1 cellular context compared by ENCODE assay signal in the genomic region with DNA sequence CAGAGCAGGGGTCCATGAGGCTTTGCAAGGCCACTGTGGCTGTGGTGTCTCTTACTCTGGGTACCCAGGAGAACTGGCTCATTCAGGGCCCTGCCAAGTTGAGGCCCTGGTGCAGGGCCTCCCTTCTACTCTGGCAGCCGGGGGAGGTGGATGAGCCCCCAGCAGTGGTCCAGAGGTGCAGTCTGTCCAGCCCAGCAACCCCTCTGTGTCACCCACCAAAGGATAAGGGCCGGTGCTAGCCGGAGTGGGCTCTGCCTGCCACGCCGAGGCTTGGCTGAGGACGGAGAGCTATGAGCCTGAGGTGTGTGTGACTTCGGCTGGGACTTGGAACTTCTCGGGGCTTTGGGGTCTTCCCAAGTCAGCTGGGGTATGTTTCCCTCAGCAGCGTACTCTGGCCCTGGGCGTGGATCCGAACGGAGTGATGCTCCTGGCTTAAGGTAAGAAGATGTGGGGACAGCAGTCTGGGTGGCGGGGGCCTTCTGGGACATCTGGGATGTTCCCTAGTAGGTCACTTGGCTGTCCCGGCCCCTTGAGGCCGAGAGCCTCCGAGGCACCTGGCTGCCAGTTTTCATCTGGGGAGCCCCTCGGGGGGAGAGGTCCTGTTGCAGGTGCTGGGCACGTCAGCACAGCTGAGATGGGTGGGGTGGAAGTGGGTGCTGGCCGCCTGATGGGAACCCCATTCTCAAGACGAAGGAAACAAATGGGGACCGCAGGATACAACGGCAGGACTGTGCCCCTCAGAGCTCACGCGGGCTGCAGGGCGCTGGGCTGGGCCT.
TF ChIP-seq lines count a peak whose summit lies in the region.

No MANE protein-coding gene starts in this region.

TF ChIP-seq in GM23338, 12 proteins besides CTCF, POLR2A, EP300 and RAD21 (continued from another document):
- TF ChIP-seq, protein P1, sequence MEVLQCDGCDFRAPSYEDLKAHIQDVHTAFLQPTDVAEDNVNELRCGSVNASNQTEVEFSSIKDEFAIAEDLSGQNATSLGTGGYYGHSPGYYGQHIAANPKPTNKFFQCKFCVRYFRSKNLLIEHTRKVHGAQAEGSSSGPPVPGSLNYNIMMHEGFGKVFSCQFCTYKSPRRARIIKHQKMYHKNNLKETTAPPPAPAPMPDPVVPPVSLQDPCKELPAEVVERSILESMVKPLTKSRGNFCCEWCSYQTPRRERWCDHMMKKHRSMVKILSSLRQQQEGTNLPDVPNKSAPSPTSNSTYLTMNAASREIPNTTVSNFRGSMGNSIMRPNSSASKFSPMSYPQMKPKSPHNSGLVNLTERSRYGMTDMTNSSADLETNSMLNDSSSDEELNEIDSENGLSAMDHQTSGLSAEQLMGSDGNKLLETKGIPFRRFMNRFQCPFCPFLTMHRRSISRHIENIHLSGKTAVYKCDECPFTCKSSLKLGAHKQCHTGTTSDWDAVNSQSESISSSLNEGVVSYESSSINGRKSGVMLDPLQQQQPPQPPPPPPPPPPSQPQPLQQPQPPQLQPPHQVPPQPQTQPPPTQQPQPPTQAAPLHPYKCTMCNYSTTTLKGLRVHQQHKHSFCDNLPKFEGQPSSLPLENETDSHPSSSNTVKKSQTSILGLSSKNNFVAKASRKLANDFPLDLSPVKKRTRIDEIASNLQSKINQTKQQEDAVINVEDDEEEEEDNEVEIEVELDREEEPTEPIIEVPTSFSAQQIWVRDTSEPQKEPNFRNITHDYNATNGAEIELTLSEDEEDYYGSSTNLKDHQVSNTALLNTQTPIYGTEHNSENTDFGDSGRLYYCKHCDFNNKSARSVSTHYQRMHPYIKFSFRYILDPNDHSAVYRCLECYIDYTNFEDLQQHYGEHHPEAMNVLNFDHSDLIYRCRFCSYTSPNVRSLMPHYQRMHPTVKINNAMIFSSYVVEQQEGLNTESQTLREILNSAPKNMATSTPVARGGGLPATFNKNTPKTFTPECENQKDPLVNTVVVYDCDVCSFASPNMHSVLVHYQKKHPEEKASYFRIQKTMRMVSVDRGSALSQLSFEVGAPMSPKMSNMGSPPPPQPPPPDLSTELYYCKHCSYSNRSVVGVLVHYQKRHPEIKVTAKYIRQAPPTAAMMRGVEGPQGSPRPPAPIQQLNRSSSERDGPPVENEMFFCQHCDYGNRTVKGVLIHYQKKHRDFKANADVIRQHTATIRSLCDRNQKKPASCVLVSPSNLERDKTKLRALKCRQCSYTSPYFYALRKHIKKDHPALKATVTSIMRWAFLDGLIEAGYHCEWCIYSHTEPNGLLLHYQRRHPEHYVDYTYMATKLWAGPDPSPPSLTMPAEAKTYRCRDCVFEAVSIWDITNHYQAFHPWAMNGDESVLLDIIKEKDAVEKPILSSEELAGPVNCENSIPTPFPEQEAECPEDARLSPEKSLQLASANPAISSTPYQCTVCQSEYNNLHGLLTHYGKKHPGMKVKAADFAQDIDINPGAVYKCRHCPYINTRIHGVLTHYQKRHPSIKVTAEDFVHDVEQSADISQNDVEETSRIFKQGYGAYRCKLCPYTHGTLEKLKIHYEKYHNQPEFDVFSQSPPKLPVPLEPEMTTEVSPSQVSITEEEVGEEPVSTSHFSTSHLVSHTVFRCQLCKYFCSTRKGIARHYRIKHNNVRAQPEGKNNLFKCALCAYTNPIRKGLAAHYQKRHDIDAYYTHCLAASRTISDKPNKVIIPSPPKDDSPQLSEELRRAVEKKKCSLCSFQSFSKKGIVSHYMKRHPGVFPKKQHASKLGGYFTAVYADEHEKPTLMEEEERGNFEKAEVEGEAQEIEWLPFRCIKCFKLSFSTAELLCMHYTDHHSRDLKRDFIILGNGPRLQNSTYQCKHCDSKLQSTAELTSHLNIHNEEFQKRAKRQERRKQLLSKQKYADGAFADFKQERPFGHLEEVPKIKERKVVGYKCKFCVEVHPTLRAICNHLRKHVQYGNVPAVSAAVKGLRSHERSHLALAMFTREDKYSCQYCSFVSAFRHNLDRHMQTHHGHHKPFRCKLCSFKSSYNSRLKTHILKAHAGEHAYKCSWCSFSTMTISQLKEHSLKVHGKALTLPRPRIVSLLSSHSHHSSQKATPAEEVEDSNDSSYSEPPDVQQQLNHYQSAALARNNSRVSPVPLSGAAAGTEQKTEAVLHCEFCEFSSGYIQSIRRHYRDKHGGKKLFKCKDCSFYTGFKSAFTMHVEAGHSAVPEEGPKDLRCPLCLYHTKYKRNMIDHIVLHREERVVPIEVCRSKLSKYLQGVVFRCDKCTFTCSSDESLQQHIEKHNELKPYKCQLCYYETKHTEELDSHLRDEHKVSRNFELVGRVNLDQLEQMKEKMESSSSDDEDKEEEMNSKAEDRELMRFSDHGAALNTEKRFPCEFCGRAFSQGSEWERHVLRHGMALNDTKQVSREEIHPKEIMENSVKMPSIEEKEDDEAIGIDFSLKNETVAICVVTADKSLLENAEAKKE (CRISPR knock-in tag; IDR thresholded peaks at IDR 0.05) = no peak
- TF ChIP-seq ZNF114 (CRISPR knock-in tag; IDR thresholded peaks at IDR 0.05) (no peak), EZH2phosphoT487 (IDR thresholded peaks at IDR 0.05; ENCODE audit: unreplicated experiment) (no peak), CREB1 (CRISPR knock-in tag; IDR thresholded peaks at IDR 0.05; ENCODE audit: low read depth) (no peak), POLR2AphosphoS5 (IDR thresholded peaks at IDR 0.05; ENCODE audit: low read depth) (no peak), JUNB (IDR thresholded peaks at IDR 0.05; ENCODE audit: unreplicated experiment) (no peak)
- TF ChIP-seq, protein P2, sequence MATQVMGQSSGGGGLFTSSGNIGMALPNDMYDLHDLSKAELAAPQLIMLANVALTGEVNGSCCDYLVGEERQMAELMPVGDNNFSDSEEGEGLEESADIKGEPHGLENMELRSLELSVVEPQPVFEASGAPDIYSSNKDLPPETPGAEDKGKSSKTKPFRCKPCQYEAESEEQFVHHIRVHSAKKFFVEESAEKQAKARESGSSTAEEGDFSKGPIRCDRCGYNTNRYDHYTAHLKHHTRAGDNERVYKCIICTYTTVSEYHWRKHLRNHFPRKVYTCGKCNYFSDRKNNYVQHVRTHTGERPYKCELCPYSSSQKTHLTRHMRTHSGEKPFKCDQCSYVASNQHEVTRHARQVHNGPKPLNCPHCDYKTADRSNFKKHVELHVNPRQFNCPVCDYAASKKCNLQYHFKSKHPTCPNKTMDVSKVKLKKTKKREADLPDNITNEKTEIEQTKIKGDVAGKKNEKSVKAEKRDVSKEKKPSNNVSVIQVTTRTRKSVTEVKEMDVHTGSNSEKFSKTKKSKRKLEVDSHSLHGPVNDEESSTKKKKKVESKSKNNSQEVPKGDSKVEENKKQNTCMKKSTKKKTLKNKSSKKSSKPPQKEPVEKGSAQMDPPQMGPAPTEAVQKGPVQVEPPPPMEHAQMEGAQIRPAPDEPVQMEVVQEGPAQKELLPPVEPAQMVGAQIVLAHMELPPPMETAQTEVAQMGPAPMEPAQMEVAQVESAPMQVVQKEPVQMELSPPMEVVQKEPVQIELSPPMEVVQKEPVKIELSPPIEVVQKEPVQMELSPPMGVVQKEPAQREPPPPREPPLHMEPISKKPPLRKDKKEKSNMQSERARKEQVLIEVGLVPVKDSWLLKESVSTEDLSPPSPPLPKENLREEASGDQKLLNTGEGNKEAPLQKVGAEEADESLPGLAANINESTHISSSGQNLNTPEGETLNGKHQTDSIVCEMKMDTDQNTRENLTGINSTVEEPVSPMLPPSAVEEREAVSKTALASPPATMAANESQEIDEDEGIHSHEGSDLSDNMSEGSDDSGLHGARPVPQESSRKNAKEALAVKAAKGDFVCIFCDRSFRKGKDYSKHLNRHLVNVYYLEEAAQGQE (IDR thresholded peaks at IDR 0.05; ENCODE audit: unreplicated experiment) = no peak
